1 cellular context compared by ENCODE assay signal in the genomic region with DNA sequence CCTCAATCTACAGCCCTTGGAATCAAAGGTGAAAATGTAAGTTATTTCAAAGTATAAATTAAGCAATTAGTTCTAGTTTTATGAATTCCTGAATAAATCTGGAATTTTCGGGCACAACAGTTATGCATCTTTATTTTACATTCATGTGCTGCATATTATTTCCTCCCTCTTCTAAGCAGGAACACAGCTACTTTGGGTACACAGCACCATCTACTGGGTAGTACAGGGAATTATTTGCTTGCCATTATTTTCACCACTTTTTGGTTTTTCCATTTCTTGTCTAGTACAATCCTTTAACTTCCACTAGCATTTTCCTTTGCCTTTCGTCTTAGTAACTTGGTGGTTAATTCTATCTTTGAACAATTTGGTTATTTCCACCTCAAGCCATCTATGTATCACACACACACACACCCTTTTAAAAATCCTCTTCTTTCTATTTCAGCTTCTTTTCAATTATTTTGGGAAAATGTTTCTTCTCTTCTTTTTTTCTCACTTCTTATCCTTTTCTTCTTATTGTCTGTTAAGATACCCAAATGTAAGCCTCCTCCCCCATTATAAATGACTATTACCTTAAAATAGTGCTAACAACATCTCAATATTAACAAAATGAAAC.
TF ChIP-seq lines count a peak whose summit lies in the region.

No MANE protein-coding gene starts in this region.

TF ChIP-seq in HEK293, 187 proteins besides CTCF, POLR2A, EP300 and RAD21 (continued from another document):
- TF ChIP-seq ZBTB10 (tag by site-specific recombination; IDR thresholded peaks at IDR 0.05), result no peak
